Comparison of ENCODE assay signal across 8 cellular contexts in genomic region chr3:158644345-158644908, GRCh38. TPM values are rescaled to one million over a fixed set of nuclear protein-coding genes. Genes with fewer than 3 reads are reported as not detected.
DNase-seq lines count a peak whose midpoint lies in the region; ATAC-seq and TF ChIP-seq lines count a peak whose summit lies in the region.

GFM1 (plus strand) TSS chr3:158644527; CDS start chr3:158644635, 108 bp downstream.

- POLR2A ChIA-PET in WTC11 (lab: Charles Lee): interaction anchor here (0.7 to 1.3 kb wide), 3 partner anchors 28 to 159 kb away, joined by 3 to 9 read pairs (median 3); partner anchors contain the start of genes LXN and MLF1

- peaks cover 23% of the 10 kb centered on the region for H3K36me3 Mint-ChIP-seq in WTC11

- DNase-seq in AG08395 (ENCODE audit: low spot score) (peak; percentile 91), NCI-H2227 treated with DMSO at 0.1 percent for 48 hours (lab: John Stamatoyannopoulos, UW) (peak; percentile 96), WTC11 (ENCODE audit: low spot score) (peak; percentile 86), caudate nucleus (lab: John Stamatoyannopoulos, UW) (peak; percentile 43 to 98 (median 91)), inferior parietal cortex (ENCODE audit: extremely low spot score) (peak; percentile 98)
- peak; percentile 78 to 81 for DNase-seq in stimulated activated CD4-positive, alpha-beta T cell treated with anti-CD3 and anti-CD28 coated beads, Interleukin-12 subunit alpha, Interleukin-12 subunit beta, amount 100 ng/mL, for 24 hours (ENCODE audit: low read depth in 2 of 2)

- H3K27ac ChIP-seq in caudate nucleus (ENCODE audit: low read depth, low read length): peak within 1 kb of the TSS; percentile 78

- TF ChIP-seq CTCF in WTC11 (IDR thresholded peaks at IDR 0.05): peak; percentile 47; the same call in 1 of the 2 replicates

- peaks cover 6% of the 10 kb centered on the region for H3K4me1 Mint-ChIP-seq in WTC11

- CTCF ChIA-PET in WTC11 (lab: Charles Lee): interaction anchor here (0.6 to 2.7 kb wide), 24 partner anchors 9 to 1841 kb away, joined by 3 to 21 read pairs (median 4); partner anchors contain the start of genes LXN, MLF1 and RSRC1

- ATAC-seq in GM18873 (IDR thresholded peaks at IDR 0.05; ENCODE audit: low FRiP score, unreplicated experiment) (peak; percentile 99), HG03159 (IDR thresholded peaks at IDR 0.05; ENCODE audit: unreplicated experiment) (peak; percentile 99), WTC11 (peak; percentile 99)

- peak within 1 kb of the TSS; percentile 98 for H3K4me3 Mint-ChIP-seq in WTC11

- peaks cover 4% of the 10 kb centered on the region; the same call in 1 of the 2 replicates for H3K9me3 Mint-ChIP-seq in WTC11

- peaks cover 5% of the 10 kb centered on the region; the same call in 1 of the 2 replicates for H3K27me3 Mint-ChIP-seq in WTC11 (ENCODE audit: low read depth)

- H3K27ac Mint-ChIP-seq in WTC11: peak within 1 kb of the TSS; percentile 92

TF ChIP-seq in WTC11, 78 proteins besides CTCF, POLR2A, EP300 and RAD21 (continues in another document):
- no peak for TF ChIP-seq ZNF425 (CRISPR knock-in tag; conservative IDR thresholded peaks at IDR 0.05)
- TF ChIP-seq KAT7 (CRISPR knock-in tag; IDR thresholded peaks at IDR 0.05; ENCODE audit: borderline replicate concordance): 0 out of 2 replicates have a peak, but pooled peaks have one; percentile 25
- 0 out of 2 replicates have a peak, but pooled peaks have one; percentile 46 for TF ChIP-seq TP53 (CRISPR knock-in tag; IDR thresholded peaks at IDR 0.05)
- peak; percentile 52; the same call in 1 of the 2 replicates for TF ChIP-seq ZNF232 (CRISPR knock-in tag; IDR thresholded peaks at IDR 0.05)
- 0 out of 2 replicates have a peak, but pooled peaks have one; percentile 20 for TF ChIP-seq ESRRA (CRISPR knock-in tag; IDR thresholded peaks at IDR 0.05; ENCODE audit: borderline replicate concordance)
- no peak for TF ChIP-seq FOXJ3 (CRISPR knock-in tag; IDR thresholded peaks at IDR 0.05; ENCODE audit: borderline replicate concordance)
- TF ChIP-seq ETV6 (CRISPR knock-in tag; IDR thresholded peaks at IDR 0.05): peak; percentile 89
- TF ChIP-seq ELF4 (CRISPR knock-in tag; IDR thresholded peaks at IDR 0.05; ENCODE audit: low read depth): no peak
- peak; percentile 52; the same call in 1 of the 2 replicates for TF ChIP-seq USF1 (CRISPR knock-in tag; IDR thresholded peaks at IDR 0.05)
- TF ChIP-seq, protein P1, sequence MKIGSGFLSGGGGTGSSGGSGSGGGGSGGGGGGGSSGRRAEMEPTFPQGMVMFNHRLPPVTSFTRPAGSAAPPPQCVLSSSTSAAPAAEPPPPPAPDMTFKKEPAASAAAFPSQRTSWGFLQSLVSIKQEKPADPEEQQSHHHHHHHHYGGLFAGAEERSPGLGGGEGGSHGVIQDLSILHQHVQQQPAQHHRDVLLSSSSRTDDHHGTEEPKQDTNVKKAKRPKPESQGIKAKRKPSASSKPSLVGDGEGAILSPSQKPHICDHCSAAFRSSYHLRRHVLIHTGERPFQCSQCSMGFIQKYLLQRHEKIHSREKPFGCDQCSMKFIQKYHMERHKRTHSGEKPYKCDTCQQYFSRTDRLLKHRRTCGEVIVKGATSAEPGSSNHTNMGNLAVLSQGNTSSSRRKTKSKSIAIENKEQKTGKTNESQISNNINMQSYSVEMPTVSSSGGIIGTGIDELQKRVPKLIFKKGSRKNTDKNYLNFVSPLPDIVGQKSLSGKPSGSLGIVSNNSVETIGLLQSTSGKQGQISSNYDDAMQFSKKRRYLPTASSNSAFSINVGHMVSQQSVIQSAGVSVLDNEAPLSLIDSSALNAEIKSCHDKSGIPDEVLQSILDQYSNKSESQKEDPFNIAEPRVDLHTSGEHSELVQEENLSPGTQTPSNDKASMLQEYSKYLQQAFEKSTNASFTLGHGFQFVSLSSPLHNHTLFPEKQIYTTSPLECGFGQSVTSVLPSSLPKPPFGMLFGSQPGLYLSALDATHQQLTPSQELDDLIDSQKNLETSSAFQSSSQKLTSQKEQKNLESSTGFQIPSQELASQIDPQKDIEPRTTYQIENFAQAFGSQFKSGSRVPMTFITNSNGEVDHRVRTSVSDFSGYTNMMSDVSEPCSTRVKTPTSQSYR (CRISPR knock-in tag; IDR thresholded peaks at IDR 0.05): no peak
- TF ChIP-seq NR3C1 (CRISPR knock-in tag; conservative IDR thresholded peaks at IDR 0.05; ENCODE audit: low read depth): no peak
- peak; percentile 99 for TF ChIP-seq NR2C2 (CRISPR knock-in tag; IDR thresholded peaks at IDR 0.05)
- TF ChIP-seq, protein P2, sequence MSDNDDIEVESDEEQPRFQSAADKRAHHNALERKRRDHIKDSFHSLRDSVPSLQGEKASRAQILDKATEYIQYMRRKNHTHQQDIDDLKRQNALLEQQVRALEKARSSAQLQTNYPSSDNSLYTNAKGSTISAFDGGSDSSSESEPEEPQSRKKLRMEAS (CRISPR knock-in tag; IDR thresholded peaks at IDR 0.05): peak; percentile 87
- no peak for TF ChIP-seq CDX4 (CRISPR knock-in tag; IDR thresholded peaks at IDR 0.05; ENCODE audit: borderline replicate concordance)
- TF ChIP-seq FOXK1 (CRISPR knock-in tag; IDR thresholded peaks at IDR 0.05): peak; percentile 93
- peak; percentile 48; the same call in 1 of the 2 replicates for TF ChIP-seq TEAD1 (CRISPR knock-in tag; IDR thresholded peaks at IDR 0.05)
- TF ChIP-seq CREM (CRISPR knock-in tag; IDR thresholded peaks at IDR 0.05): 0 out of 2 replicates have a peak, but pooled peaks have one; percentile 67
- TF ChIP-seq FOXP4 (CRISPR knock-in tag; IDR thresholded peaks at IDR 0.05): peak; percentile 61
- TF ChIP-seq EMX1 (CRISPR knock-in tag; IDR thresholded peaks at IDR 0.05): no peak
- TF ChIP-seq ZNF317 (CRISPR knock-in tag; IDR thresholded peaks at IDR 0.05; ENCODE audit: borderline replicate concordance, low read depth): 0 out of 2 replicates have a peak, but pooled peaks have one; percentile 30
- no peak for TF ChIP-seq TEAD4 (CRISPR knock-in tag; IDR thresholded peaks at IDR 0.05)

RNA-seq across cellular contexts. Expression of gene GFM1, which starts in this region (rescaled TPM):
- 38.9 to 44.5 TPM (median 43.2 TPM) in 3 replicates for total RNA-seq in WTC11 (2021)

Comparison
In these comparisons a context has a peak if more than half of its experiments do, and no peak if none do; other contexts are left out.
1. Peak in every context shown above with its lines: DNase-seq, ATAC-seq and H3K27ac ChIP-seq.